In genomic region chr4:78775278-78776030, GRCh38 we compare ENCODE assay signal across 8 cellular contexts. TPM values are rescaled to one million over a fixed set of nuclear protein-coding genes. Genes with fewer than 3 reads are reported as not detected.
DNase-seq lines count a peak whose midpoint lies in the region; ATAC-seq and TF ChIP-seq lines count a peak whose summit lies in the region.

No MANE protein-coding gene starts in this region.

- H4K20me1 ChIP-seq in OCI-LY7 (ENCODE audit: insufficient read depth, low read length) = peaks cover 33% of the 10 kb centered on the region

- peak overlapping the region; percentile 97 for H3K9ac ChIP-seq in mucosa of stomach (ENCODE audit: low read length)

- no peaks in the 10 kb centered on the region for H3K9me2 ChIP-seq in OCI-LY7 (ENCODE audit: insufficient read depth, low read length)

- 0% methylated on average over 38 to 51 of the region's 51 CpGs for WGBS in esophagus, 2 donors

- peak; percentile 64 for ATAC-seq in GM19455 (IDR thresholded peaks at IDR 0.05; ENCODE audit: unreplicated experiment)

- CTCF ChIA-PET in OCI-LY7 (lab: Charles Lee; ENCODE audit: unreplicated experiment) = no interaction called here

- no peak for TF ChIP-seq CTCF in OCI-LY7 (conservative IDR thresholded peaks at IDR 0.05; ENCODE audit: low read length)

- H3K27ac ChIP-seq in OCI-LY7 (ENCODE audit: low read depth, low read length, poor library complexity, severe bottlenecking) (peak overlapping the region; percentile 82), esophagus (ENCODE audit: low read depth in 2 of 2, low read length in 1 of 2) (peak overlapping the region; percentile 96 to 98)

- H3K27ac Mint-ChIP-seq in activated T-cell treated with anti-CD3 and anti-CD28 coated beads, Interleukin-2, amount 50 U/mL, for 24 hours = peak overlapping the region; percentile 99

- H3K9me3 ChIP-seq in OCI-LY7 (ENCODE audit: low read length) = no peaks in the 10 kb centered on the region
- H3K9me3 ChIP-seq in esophagus (ENCODE audit: control insufficient read depth in 2 of 2, insufficient read depth in 1 of 2, low read depth in 1 of 2, low read length in 1 of 2) = no peaks in the 10 kb centered on the region
- H3K9me3 ChIP-seq in mucosa of stomach (ENCODE audit: control insufficient read depth, low read length) = no peaks in the 10 kb centered on the region

- no peaks in the 10 kb centered on the region for H3K9me3 Mint-ChIP-seq in activated T-cell treated with anti-CD3 and anti-CD28 coated beads, Interleukin-2, amount 50 U/mL, for 24 hours

- H3K36me3 ChIP-seq in OCI-LY7 (ENCODE audit: insufficient read depth, low read length) = no peaks in the 10 kb centered on the region
- no peaks in the 10 kb centered on the region for H3K36me3 ChIP-seq in esophagus (ENCODE audit: control insufficient read depth in 2 of 2, insufficient read depth in 2 of 2, low read length in 1 of 2)
- no peaks in the 10 kb centered on the region for H3K36me3 ChIP-seq in mucosa of stomach (ENCODE audit: control insufficient read depth, insufficient read depth, low read length)

- intact Hi-C loops in OCI-LY7 (cut with micrococcal nuclease; ENCODE audit: unreplicated experiment) = loop anchor here (1.0 to 5.0 kb wide), 6 partner anchors 25 to 958 kb away; partner anchors contain the start of genes CNOT6L and PAQR3

- H3K4me3 ChIP-seq in OCI-LY7 (ENCODE audit: low read depth, low read length, poor library complexity, severe bottlenecking) = peak overlapping the region; percentile 76
- peak overlapping the region; percentile 96 for H3K4me3 ChIP-seq in esophagus (ENCODE audit: low read depth in 1 of 2, low read length in 2 of 2)
- peak overlapping the region; percentile 96 for H3K4me3 ChIP-seq in mucosa of stomach (ENCODE audit: low read length)

- H2AFZ ChIP-seq in OCI-LY7 (ENCODE audit: low read length) = peak overlapping the region; percentile 76

- peak; percentile 74 for DNase-seq in COR-L47 (lab: John Stamatoyannopoulos, UW)
- DNase-seq in HK-2 (ENCODE audit: unreplicated experiment) = peak; percentile 89
- peak; percentile 89 for DNase-seq in OCI-LY7 (ENCODE audit: low spot score)
- DNase-seq in activated T-cell treated with anti-CD3 and anti-CD28 coated beads, Interleukin-2, amount 50 U/mL, for 24 hours = peak; percentile 93
- DNase-seq in stimulated activated CD8-positive, alpha-beta memory T cell treated with anti-CD3 and anti-CD28 coated beads, Interleukin-4, amount 100 ng/mL, for 48 hours = peak; percentile 89

- POLR2A ChIA-PET in OCI-LY7 (lab: Charles Lee) = interaction anchor here (0.6 to 5.0 kb wide), 13 partner anchors 7 to 1032 kb away, joined by 3 to 23 read pairs (median 6); no protein-coding TSS in a partner anchor

- H3K36me3 Mint-ChIP-seq in activated T-cell treated with anti-CD3 and anti-CD28 coated beads, Interleukin-2, amount 50 U/mL, for 24 hours (ENCODE audit: low read depth) = peaks cover 9% of the 10 kb centered on the region

- H3K79me2 ChIP-seq in OCI-LY7 (ENCODE audit: insufficient read depth, low read depth, low read length) = peaks cover 37% of the 10 kb centered on the region

- H3K27me3 ChIP-seq in esophagus (ENCODE audit: control insufficient read depth in 1 of 2, insufficient read depth in 2 of 2, low read length in 2 of 2) (no peaks in the 10 kb centered on the region), mucosa of stomach (ENCODE audit: control insufficient read depth, insufficient read depth, low read length) (no peaks in the 10 kb centered on the region)

- no peaks in the 10 kb centered on the region for H3K27me3 Mint-ChIP-seq in activated T-cell treated with anti-CD3 and anti-CD28 coated beads, Interleukin-2, amount 50 U/mL, for 24 hours

- peak overlapping the region; percentile 91 for H3K4me3 Mint-ChIP-seq in activated T-cell treated with anti-CD3 and anti-CD28 coated beads, Interleukin-2, amount 50 U/mL, for 24 hours

- TSS peak; percentile 97 for BruUV-seq in OCI-LY7 (replicated peaks; lab: Mats Ljungman, UMichigan)

- peak overlapping the region; percentile 91 for H3K4me2 ChIP-seq in OCI-LY7 (ENCODE audit: low read length)

- H3K4me1 ChIP-seq in OCI-LY7 (ENCODE audit: insufficient read depth, low read length, poor library complexity, severe bottlenecking) (peaks cover 41% of the 10 kb centered on the region), esophagus (ENCODE audit: control insufficient read depth in 2 of 2, insufficient read depth in 2 of 2, low read length in 1 of 2) (no peaks in the 10 kb centered on the region), mucosa of stomach (ENCODE audit: control insufficient read depth, insufficient read depth, low read length) (peaks cover 12% of the 10 kb centered on the region)

- peaks cover 37% of the 10 kb centered on the region for H3K4me1 Mint-ChIP-seq in activated T-cell treated with anti-CD3 and anti-CD28 coated beads, Interleukin-2, amount 50 U/mL, for 24 hours (ENCODE audit: low read depth)

RNA-seq across cellular contexts. Expression of gene BMP2K, which starts 0.7 kb away (rescaled TPM):
- total RNA-seq in OCI-LY7 (2014; rRNA removed; shearing (Covaris generic)) = 26.1 and 43.4 TPM in 2 replicates
- total RNA-seq in OCI-LY7 (2022) = 61.1 and 66.1 TPM in 2 replicates
- 10 to 100 TPM in 1 of 2 donors, 1 to 10 TPM in 1; 9.6 to 11.6 TPM for polyA plus RNA-seq in esophagus

Comparison
In these comparisons a context has a peak if more than half of its experiments do, and no peak if none do; other contexts are left out.
1. Peak in every context shown above with its lines: DNase-seq, ATAC-seq, H3K4me3 ChIP-seq and H3K27ac ChIP-seq.